ENCODE assay signal across 18 cellular contexts in the genomic region with DNA sequence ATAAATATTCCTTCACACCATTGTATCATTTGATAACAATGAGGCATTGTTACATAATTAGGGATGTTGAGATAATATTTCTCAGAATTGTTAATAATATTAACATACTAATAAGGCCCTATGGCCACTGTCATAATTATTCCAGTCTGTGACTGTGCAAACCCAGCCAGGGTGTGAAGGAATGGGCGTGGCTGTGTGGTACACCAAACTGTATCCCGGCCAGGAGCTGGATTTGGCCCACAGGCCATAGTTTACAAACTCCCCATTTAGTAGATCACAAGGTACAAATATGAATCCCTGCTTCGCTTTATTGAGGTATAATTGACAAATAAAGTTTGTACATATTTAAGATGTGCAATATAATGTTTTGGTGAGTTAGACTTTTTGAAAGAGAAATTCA.
DNase-seq lines count a peak whose midpoint lies in the region; ATAC-seq and TF ChIP-seq lines count a peak whose summit lies in the region.
"Had no signal": no experiment of that assay in that cellular context is flagged by ENCODE, and none has a peak within 500 bp of the region (broad histone marks: within the 10 kb centered on the region; RNA-seq: fewer than 3 reads in every experiment).

No MANE protein-coding gene starts in this region.

- H3K9me3 ChIP-seq in left ventricle myocardium inferior (replicated peaks): no peaks in the 10 kb centered on the region
- no peaks in the 10 kb centered on the region for H3K9me3 ChIP-seq in heart left ventricle
- H3K9me3 ChIP-seq: BLaER1, Caco-2, HAP-1 had no signal

- TF ChIP-seq POLR2A in heart left ventricle (IDR thresholded peaks at IDR 0.05): no peak

- H3K4me1 ChIP-seq in left ventricle myocardium inferior: peaks cover 16% of the 10 kb centered on the region
- peaks cover 0 to 29% (median 5%) of the 10 kb centered on the region in 12 donors for H3K4me1 ChIP-seq in heart left ventricle
- H3K4me1 ChIP-seq: Caco-2 had no signal

- H3K27me3 ChIP-seq in left ventricle myocardium inferior (ENCODE audit: low read depth) (no peaks in the 10 kb centered on the region), heart left ventricle (no peaks in the 10 kb centered on the region)
- H3K27me3 ChIP-seq: BLaER1 had no signal

- ATAC-seq in Right ventricle myocardium inferior (no peak), heart left ventricle (no peak), HG03095 (IDR thresholded peaks at IDR 0.05; ENCODE audit: unreplicated experiment) (no peak)
- ATAC-seq: CD8-positive, alpha-beta T cell had no signal

- H3K36me3 ChIP-seq in left ventricle myocardium inferior (no peaks in the 10 kb centered on the region), heart left ventricle (no peaks in the 10 kb centered on the region)
- H3K36me3 ChIP-seq: BLaER1, HAP-1 had no signal

- TF ChIP-seq CTCF in left ventricle myocardium inferior (IDR thresholded peaks at IDR 0.05; ENCODE audit: borderline replicate concordance) (no peak), heart left ventricle (IDR thresholded peaks at IDR 0.05) (no peak)

- DNase-seq in Right ventricle myocardium inferior (ENCODE audit: missing footprints) (peak; percentile 54), cardiac septum (ENCODE audit: low spot score) (no peak), left ventricle myocardium inferior (no peak), heart left ventricle (no peak), myocyte (ENCODE audit: low read depth) (peak; percentile 44), foreskin melanocyte (no peak)
- DNase-seq: Caco-2; CD4-positive, CD25-positive, alpha-beta regulatory T cell; CD8-positive, alpha-beta T cell; DMS153; DND-41; GOT3; HFFc6 had no signal

- intact Hi-C loops in Right ventricle myocardium inferior (cut with DNase I): no loop called here
- intact Hi-C loops in cardiac septum (cut with DNase I): no loop called here
- intact Hi-C loops in left ventricle myocardium inferior (cut with micrococcal nuclease): no loop called here
- intact Hi-C loops in heart left ventricle (cut with DNase I): loop anchor here in 1 of 10 donors (10.0 kb wide), 1 partner anchor 1000 kb away; the partner anchor contains the start of gene QKI

- no peak overlapping the region for H3K4me3 ChIP-seq in left ventricle myocardium inferior
- H3K4me3 ChIP-seq in heart left ventricle: no peak overlapping the region
- H3K4me3 ChIP-seq: BLaER1, HAP-1 had no signal

- WGBS in heart left ventricle, 4 donors: 84 to 89% (median 86%) methylated on average over 3 of the region's 3 CpGs

- H3K27ac ChIP-seq in left ventricle myocardium inferior (replicated peaks) (peak overlapping the region; percentile 81), heart left ventricle (peak overlapping the region in 3 of 12 donors; percentile 60 to 69 (median 63))
- H3K27ac ChIP-seq: 22Rv1, BLaER1, C4-2B had no signal

Comparison
In these comparisons a context has a peak if more than half of its experiments do, and no peak if none do; other contexts are left out.
1. DNase-seq: peak in Right ventricle myocardium inferior (single experiment) and myocyte (single experiment); none in cardiac septum (single experiment), left ventricle myocardium inferior (single experiment), heart left ventricle (0 of 5) and foreskin melanocyte (single experiment).